13 cellular contexts compared by ENCODE assay signal in the genomic region with DNA sequence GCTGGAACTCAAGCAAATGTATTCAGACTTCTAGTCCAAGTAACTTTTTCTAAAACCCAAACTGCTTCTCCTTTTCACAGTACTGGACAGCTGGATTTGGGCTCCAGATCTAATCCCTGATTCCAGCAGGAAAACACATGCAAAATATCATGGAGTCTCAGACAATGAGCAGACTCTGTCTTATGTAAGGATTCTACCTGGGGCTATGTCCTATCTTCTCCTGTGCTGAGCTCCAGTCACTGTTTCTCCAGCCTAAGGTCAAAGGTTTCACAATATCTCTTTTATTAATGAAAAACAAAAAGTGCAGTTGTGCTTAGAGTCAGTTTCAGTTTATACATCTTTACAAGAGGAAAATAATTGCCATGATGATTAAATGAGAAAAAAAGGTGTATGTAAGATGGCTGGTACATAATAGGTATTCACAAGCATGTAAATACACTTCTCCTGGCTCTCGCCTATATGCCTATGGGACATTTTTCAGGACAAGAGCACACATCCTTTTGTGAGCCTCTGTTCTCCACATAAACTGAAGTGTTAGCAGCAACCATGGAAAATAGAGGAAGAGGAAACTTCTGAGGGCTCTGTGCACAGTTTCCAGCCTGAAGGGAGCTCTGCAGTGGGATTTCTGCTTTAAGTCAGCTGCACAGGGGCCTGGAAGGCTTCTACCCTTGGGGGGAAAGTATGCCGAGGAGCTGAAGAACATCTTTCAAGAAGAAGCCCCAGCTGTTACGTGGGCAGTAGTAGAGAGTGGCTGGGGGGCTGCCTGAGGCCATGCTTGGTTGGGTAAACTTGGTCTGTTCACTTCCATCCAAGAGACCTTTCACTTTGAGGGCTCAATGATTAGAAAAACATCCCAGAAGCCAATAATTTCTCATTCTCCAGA.
A peak's percentile ranks its signal among the peaks of the same experiment; 100 is the strongest.
DNase-seq lines count a peak whose midpoint lies in the region; ATAC-seq and TF ChIP-seq lines count a peak whose summit lies in the region.
"Had no signal": no experiment of that assay in that cellular context is flagged by ENCODE, and none has a peak within 500 bp of the region (broad histone marks: within the 10 kb centered on the region; RNA-seq: fewer than 3 reads in every experiment).

No MANE protein-coding gene starts in this region.

- no peak overlapping the region for H3K4me3 ChIP-seq in BLaER1 treated with 17β-estradiol and CSF1 and Interleukin-3, amounts not matched to agents 10 nM and 100 nM
- H3K4me3 ChIP-seq in Peyer's patch (no peak overlapping the region), esophagus muscularis mucosa (no peak overlapping the region), neuronal stem cell (ENCODE audit: low read length in 2 of 2) (no peak overlapping the region)

- H2AK5ac ChIP-seq in neuronal stem cell (ENCODE audit: low read depth, low read length), result no peak overlapping the region

- no peak for TF ChIP-seq EP300 in esophagus muscularis mucosa (IDR thresholded peaks at IDR 0.05)

- H4K91ac ChIP-seq in neuronal stem cell (ENCODE audit: low read depth, low read length, poor library complexity), result no peak overlapping the region

- H3K36me3 Mint-ChIP-seq in osteocyte (ENCODE audit: unreplicated experiment), result no peaks in the 10 kb centered on the region
- H3K36me3 Mint-ChIP-seq: naive thymus-derived CD8-positive, alpha-beta T cell had no signal

- H3K27me3 Mint-ChIP-seq in osteocyte (ENCODE audit: unreplicated experiment), result no peaks in the 10 kb centered on the region

- H3K14ac ChIP-seq in neuronal stem cell (ENCODE audit: low read length), result no peak overlapping the region

- TF ChIP-seq POLR2A in Peyer's patch (IDR thresholded peaks at IDR 0.05) (no peak), esophagus muscularis mucosa (IDR thresholded peaks at IDR 0.05; ENCODE audit: low read depth) (no peak)

- H2BK15ac ChIP-seq in neuronal stem cell (ENCODE audit: low read length), result no peak overlapping the region

- peaks cover 10 to 87% (median 47%) of the 10 kb centered on the region in 10 experiments for H3K4me1 ChIP-seq in BLaER1 treated with 17β-estradiol and CSF1 and Interleukin-3, amounts not matched to agents 10 nM and 100 nM
- H3K4me1 ChIP-seq in Peyer's patch, result peaks cover 0 to 26% (median 4%) of the 10 kb centered on the region in 4 donors
- H3K4me1 ChIP-seq in esophagus muscularis mucosa, result peaks cover 14 to 44% (median 41%) of the 10 kb centered on the region in 4 donors
- no peaks in the 10 kb centered on the region for H3K4me1 ChIP-seq in neuronal stem cell (ENCODE audit: control insufficient read depth in 2 of 2, insufficient read depth in 1 of 2, low read depth in 1 of 2, low read length in 2 of 2)

- no peaks in the 10 kb centered on the region for H3K79me1 ChIP-seq in neuronal stem cell (ENCODE audit: low read depth, low read length)

- no peaks in the 10 kb centered on the region for H3K36me3 ChIP-seq in BLaER1 treated with 17β-estradiol and CSF1 and Interleukin-3, amounts not matched to agents 10 nM and 100 nM
- H3K36me3 ChIP-seq in Peyer's patch (no peaks in the 10 kb centered on the region), esophagus muscularis mucosa (no peaks in the 10 kb centered on the region), neuronal stem cell (replicated peaks in 1 of 2; ENCODE audit: control insufficient read depth in 2 of 2, insufficient read depth in 2 of 2, low read length in 2 of 2) (no peaks in the 10 kb centered on the region)

- H3K27ac Mint-ChIP-seq in osteocyte (ENCODE audit: unreplicated experiment), result peak overlapping the region; percentile 21
- H3K27ac Mint-ChIP-seq: naive thymus-derived CD8-positive, alpha-beta T cell had no signal

- no peak overlapping the region for H2BK120ac ChIP-seq in neuronal stem cell (ENCODE audit: low read depth, low read length)

- H3K4me2 ChIP-seq in BLaER1 treated with 17β-estradiol and CSF1 and Interleukin-3, amounts not matched to agents 10 nM and 100 nM, result peak overlapping the region in 8 of 11 experiments; percentile 0 to 84 (median 72); a peak in 14 of 22 replicates
- no peak overlapping the region for H3K4me2 ChIP-seq in neuronal stem cell (ENCODE audit: insufficient read depth, low read length, poor library complexity, severe bottlenecking)

- no peak overlapping the region for H3K4ac ChIP-seq in neuronal stem cell (ENCODE audit: low read length)

- TF ChIP-seq CTCF in Peyer's patch (IDR thresholded peaks at IDR 0.05), result no peak
- TF ChIP-seq CTCF in esophagus muscularis mucosa (IDR thresholded peaks at IDR 0.05), result no peak
- no peak for TF ChIP-seq CTCF in osteocyte (IDR thresholded peaks at IDR 0.05)

- H2BK5ac ChIP-seq in neuronal stem cell (ENCODE audit: low read length), result no peak overlapping the region

- no peaks in the 10 kb centered on the region for H3K9me3 Mint-ChIP-seq in osteocyte (ENCODE audit: unreplicated experiment)

- WGBS in esophagus muscularis mucosa, result 67% methylated on average over 3 of the region's 3 CpGs
- WGBS in neuronal stem cell (ENCODE audit: extremely low coverage in 2 of 2, insufficient read length in 2 of 2, insufficient replicate concordance in 1 of 2), 2 donors, result no CpG with 5 or more reads among the region's 3 CpGs

- no peak overlapping the region for H3K18ac ChIP-seq in neuronal stem cell (ENCODE audit: low read length)

- no peak overlapping the region for H4K8ac ChIP-seq in neuronal stem cell (ENCODE audit: low read depth, low read length)

- no peaks in the 10 kb centered on the region for H4K20me1 ChIP-seq in BLaER1 treated with 17β-estradiol and CSF1 and Interleukin-3, amounts not matched to agents 10 nM and 100 nM

- no peak for ATAC-seq in GM19023 (IDR thresholded peaks at IDR 0.05; ENCODE audit: unreplicated experiment)
- no peak for ATAC-seq in HG03039 (IDR thresholded peaks at IDR 0.05; ENCODE audit: unreplicated experiment)
- ATAC-seq: naive thymus-derived CD8-positive, alpha-beta T cell had no signal

- peaks cover 21% of the 10 kb centered on the region for H3K4me1 Mint-ChIP-seq in osteocyte (ENCODE audit: unreplicated experiment)

- no peak overlapping the region for H3K23ac ChIP-seq in neuronal stem cell (ENCODE audit: low read depth, low read length, poor library complexity)

- no peak overlapping the region for H3K4me3 Mint-ChIP-seq in osteocyte (ENCODE audit: unreplicated experiment)
- H3K4me3 Mint-ChIP-seq: naive thymus-derived CD8-positive, alpha-beta T cell had no signal

- H2AFZ ChIP-seq in neuronal stem cell (ENCODE audit: low read length), result no peak overlapping the region

- intact Hi-C loops in esophagus muscularis mucosa (cut with DNase I), result no loop called here

- DNase-seq in Peyer's patch, result no peak
- no peak for DNase-seq in esophagus muscularis mucosa (ENCODE audit: extremely low spot score)
- no peak for DNase-seq in osteocyte (ENCODE audit: extremely low spot score, unreplicated experiment)
- no peak for DNase-seq in neuronal stem cell (ENCODE audit: low spot score)
- DNase-seq in NCI-H2227 (lab: John Stamatoyannopoulos, UW; ENCODE audit: unreplicated experiment), result no peak
- DNase-seq: activated effector memory CD4-positive, alpha-beta T cell treated with Interleukin-2 at 50 U/mL for 16 hours; naive thymus-derived CD8-positive, alpha-beta T cell; NCI-H187; stimulated activated CD4-positive, alpha-beta T cell treated with anti-CD3 and anti-CD28 coated beads, Interleukin-4, amount 100 ng/mL, for 24 hours had no signal

- no peak overlapping the region for H2BK12ac ChIP-seq in neuronal stem cell (ENCODE audit: low read length)

- no peaks in the 10 kb centered on the region for H3K27me3 ChIP-seq in BLaER1 treated with 17β-estradiol and CSF1 and Interleukin-3, amounts not matched to agents 10 nM and 100 nM
- H3K27me3 ChIP-seq in Peyer's patch (no peaks in the 10 kb centered on the region), esophagus muscularis mucosa (no peaks in the 10 kb centered on the region), neuronal stem cell (ENCODE audit: control insufficient read depth in 3 of 3, insufficient read depth in 3 of 3, low read depth in 1 of 3, low read length in 3 of 3) (peaks cover 0 to 9% (median 0%) of the 10 kb centered on the region in 3 experiments)

- peak overlapping the region in 5 of 11 experiments; percentile 15 to 60 (median 40); a peak in 7 of 22 replicates for H3K9ac ChIP-seq in BLaER1 treated with 17β-estradiol and CSF1 and Interleukin-3, amounts not matched to agents 10 nM and 100 nM
- no peak overlapping the region for H3K9ac ChIP-seq in neuronal stem cell (ENCODE audit: low read depth, low read length, poor library complexity)

- H3K9me3 ChIP-seq in BLaER1 treated with 17β-estradiol and CSF1 and Interleukin-3, amounts not matched to agents 10 nM and 100 nM (replicated peaks in 1 of 11), result 0 out of 22 replicates have a peak, but pooled peaks cover 0 to 4% (median 0%) of the 10 kb centered on the region in 11 experiments
- H3K9me3 ChIP-seq in Peyer's patch, result no peaks in the 10 kb centered on the region
- H3K9me3 ChIP-seq in esophagus muscularis mucosa, result no peaks in the 10 kb centered on the region
- H3K9me3 ChIP-seq in neuronal stem cell (replicated peaks in 1 of 2; ENCODE audit: control insufficient read depth in 2 of 2, insufficient read depth in 1 of 2, low read depth in 1 of 2, low read length in 2 of 2), result no peaks in the 10 kb centered on the region

- H3K27ac ChIP-seq in BLaER1 treated with 17β-estradiol and CSF1 and Interleukin-3, amounts not matched to agents 10 nM and 100 nM, result peak overlapping the region in 8 of 11 experiments; percentile 1 to 81 (median 72); a peak in 14 of 22 replicates
- H3K27ac ChIP-seq in Peyer's patch, result peak overlapping the region in 3 of 4 donors; percentile 28 to 45 (median 34)
- H3K27ac ChIP-seq in esophagus muscularis mucosa (replicated peaks in 1 of 4), result peak overlapping the region; percentile 15 to 42 (median 30)
- H3K27ac ChIP-seq in neuronal stem cell (replicated peaks; ENCODE audit: low read length), result no peak overlapping the region
- H3K27ac ChIP-seq: C4-2B had no signal
